1 cellular context compared by ENCODE assay signal in genomic region chr12:55972045-55972843, GRCh38.
TF ChIP-seq lines count a peak whose summit lies in the region.

No MANE protein-coding gene starts in this region.

TF ChIP-seq in GM12878, 131 proteins besides CTCF, POLR2A, EP300 and RAD21:
- TF ChIP-seq, protein P1, sequence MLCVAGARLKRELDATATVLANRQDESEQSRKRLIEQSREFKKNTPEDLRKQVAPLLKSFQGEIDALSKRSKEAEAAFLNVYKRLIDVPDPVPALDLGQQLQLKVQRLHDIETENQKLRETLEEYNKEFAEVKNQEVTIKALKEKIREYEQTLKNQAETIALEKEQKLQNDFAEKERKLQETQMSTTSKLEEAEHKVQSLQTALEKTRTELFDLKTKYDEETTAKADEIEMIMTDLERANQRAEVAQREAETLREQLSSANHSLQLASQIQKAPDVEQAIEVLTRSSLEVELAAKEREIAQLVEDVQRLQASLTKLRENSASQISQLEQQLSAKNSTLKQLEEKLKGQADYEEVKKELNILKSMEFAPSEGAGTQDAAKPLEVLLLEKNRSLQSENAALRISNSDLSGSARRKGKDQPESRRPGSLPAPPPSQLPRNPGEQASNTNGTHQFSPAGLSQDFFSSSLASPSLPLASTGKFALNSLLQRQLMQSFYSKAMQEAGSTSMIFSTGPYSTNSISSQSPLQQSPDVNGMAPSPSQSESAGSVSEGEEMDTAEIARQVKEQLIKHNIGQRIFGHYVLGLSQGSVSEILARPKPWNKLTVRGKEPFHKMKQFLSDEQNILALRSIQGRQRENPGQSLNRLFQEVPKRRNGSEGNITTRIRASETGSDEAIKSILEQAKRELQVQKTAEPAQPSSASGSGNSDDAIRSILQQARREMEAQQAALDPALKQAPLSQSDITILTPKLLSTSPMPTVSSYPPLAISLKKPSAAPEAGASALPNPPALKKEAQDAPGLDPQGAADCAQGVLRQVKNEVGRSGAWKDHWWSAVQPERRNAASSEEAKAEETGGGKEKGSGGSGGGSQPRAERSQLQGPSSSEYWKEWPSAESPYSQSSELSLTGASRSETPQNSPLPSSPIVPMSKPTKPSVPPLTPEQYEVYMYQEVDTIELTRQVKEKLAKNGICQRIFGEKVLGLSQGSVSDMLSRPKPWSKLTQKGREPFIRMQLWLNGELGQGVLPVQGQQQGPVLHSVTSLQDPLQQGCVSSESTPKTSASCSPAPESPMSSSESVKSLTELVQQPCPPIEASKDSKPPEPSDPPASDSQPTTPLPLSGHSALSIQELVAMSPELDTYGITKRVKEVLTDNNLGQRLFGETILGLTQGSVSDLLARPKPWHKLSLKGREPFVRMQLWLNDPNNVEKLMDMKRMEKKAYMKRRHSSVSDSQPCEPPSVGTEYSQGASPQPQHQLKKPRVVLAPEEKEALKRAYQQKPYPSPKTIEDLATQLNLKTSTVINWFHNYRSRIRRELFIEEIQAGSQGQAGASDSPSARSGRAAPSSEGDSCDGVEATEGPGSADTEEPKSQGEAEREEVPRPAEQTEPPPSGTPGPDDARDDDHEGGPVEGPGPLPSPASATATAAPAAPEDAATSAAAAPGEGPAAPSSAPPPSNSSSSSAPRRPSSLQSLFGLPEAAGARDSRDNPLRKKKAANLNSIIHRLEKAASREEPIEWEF (IDR thresholded peaks at IDR 0.05; ENCODE audit: insufficient replicate concordance, low read depth, low read length), result no peak
- no peak for TF ChIP-seq BCL11A (IDR thresholded peaks at IDR 0.05; ENCODE audit: low read depth, low read length)
- no peak for TF ChIP-seq CBFB (IDR thresholded peaks at IDR 0.05; ENCODE audit: low read depth)
- TF ChIP-seq TARDBP (IDR thresholded peaks at IDR 0.05; ENCODE audit: borderline replicate concordance), result no peak
- peak; percentile 80 for TF ChIP-seq ZNF384 (IDR thresholded peaks at IDR 0.05; ENCODE audit: borderline replicate concordance, low read depth, low read length)
- TF ChIP-seq CEBPB (IDR thresholded peaks at IDR 0.05; ENCODE audit: borderline replicate concordance in 1 of 2, low read depth in 2 of 2, low read length in 2 of 2), result no peak
- TF ChIP-seq, protein P2, sequence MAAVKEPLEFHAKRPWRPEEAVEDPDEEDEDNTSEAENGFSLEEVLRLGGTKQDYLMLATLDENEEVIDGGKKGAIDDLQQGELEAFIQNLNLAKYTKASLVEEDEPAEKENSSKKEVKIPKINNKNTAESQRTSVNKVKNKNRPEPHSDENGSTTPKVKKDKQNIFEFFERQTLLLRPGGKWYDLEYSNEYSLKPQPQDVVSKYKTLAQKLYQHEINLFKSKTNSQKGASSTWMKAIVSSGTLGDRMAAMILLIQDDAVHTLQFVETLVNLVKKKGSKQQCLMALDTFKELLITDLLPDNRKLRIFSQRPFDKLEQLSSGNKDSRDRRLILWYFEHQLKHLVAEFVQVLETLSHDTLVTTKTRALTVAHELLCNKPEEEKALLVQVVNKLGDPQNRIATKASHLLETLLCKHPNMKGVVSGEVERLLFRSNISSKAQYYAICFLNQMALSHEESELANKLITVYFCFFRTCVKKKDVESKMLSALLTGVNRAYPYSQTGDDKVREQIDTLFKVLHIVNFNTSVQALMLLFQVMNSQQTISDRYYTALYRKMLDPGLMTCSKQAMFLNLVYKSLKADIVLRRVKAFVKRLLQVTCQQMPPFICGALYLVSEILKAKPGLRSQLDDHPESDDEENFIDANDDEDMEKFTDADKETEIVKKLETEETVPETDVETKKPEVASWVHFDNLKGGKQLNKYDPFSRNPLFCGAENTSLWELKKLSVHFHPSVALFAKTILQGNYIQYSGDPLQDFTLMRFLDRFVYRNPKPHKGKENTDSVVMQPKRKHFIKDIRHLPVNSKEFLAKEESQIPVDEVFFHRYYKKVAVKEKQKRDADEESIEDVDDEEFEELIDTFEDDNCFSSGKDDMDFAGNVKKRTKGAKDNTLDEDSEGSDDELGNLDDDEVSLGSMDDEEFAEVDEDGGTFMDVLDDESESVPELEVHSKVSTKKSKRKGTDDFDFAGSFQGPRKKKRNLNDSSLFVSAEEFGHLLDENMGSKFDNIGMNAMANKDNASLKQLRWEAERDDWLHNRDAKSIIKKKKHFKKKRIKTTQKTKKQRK (IDR thresholded peaks at IDR 0.05; ENCODE audit: low read depth, low read length), result no peak
